ENCODE assay signal across 8 cellular contexts in the genomic region with DNA sequence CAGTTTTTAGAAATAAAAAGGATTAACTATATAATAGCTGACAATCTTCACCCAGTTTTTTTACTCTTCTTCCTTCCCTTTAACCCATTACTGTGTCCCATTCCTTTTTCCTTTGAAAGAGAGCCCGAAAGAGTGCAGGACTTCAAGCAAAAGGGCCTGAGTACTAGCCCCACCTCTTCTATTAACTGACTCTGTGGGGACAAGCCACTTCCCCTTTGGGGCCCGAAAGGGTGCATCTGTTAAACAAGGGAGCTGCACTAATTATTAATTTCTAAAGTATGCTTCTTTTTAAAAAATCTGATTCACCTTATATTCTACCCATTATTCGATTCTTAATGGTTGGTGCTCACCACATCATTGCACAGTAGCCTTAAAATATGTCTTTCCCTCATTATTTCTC. TPM values are rescaled to one million over a fixed set of nuclear protein-coding genes. Genes with fewer than 3 reads are reported as not detected.
A peak's percentile ranks its signal among the peaks of the same experiment; 100 is the strongest.
DNase-seq lines count a peak whose midpoint lies in the region; ATAC-seq and TF ChIP-seq lines count a peak whose summit lies in the region.

No MANE protein-coding gene starts in this region.

- intact Hi-C loops in lower leg skin (cut with DNase I; ENCODE audit: low total_unique reads), result no loop called here
- intact Hi-C loops in A673 (cut with micrococcal nuclease; ENCODE audit: unreplicated experiment), result no loop called here

- peak overlapping the region; percentile 89 to 96 for H3K27ac Mint-ChIP-seq in T-cell

- peaks cover 67% of the 10 kb centered on the region for H3K4me1 ChIP-seq in mononuclear cell (ENCODE audit: insufficient read depth, low read length)
- H3K4me1 ChIP-seq in A673 (ENCODE audit: insufficient read depth, low read length, poor library complexity, severe bottlenecking), result peaks cover 34% of the 10 kb centered on the region

- H3K4me3 Mint-ChIP-seq in T-cell, result peak overlapping the region; percentile 88 to 97 (median 92)

- no peaks in the 10 kb centered on the region for H3K27me3 Mint-ChIP-seq in T-cell

- CTCF ChIA-PET in T-cell (lab: Charles Lee), result interaction anchor here in 1 of 2 donors (1.4 to 1.8 kb wide), 2 partner anchors 11 to 71 kb away, joined by 3 to 5 read pairs; no protein-coding TSS in a partner anchor
- CTCF ChIA-PET in A673 (lab: Charles Lee), result no interaction called here

- POLR2A ChIA-PET in T-cell (lab: Charles Lee) (interaction anchor here (0.8 to 1.6 kb wide), 3 partner anchors 11 to 16 kb away, joined by 3 to 5 read pairs (median 4); no protein-coding TSS in a partner anchor), A673 (lab: Charles Lee; ENCODE audit: low non-redundant PET) (no interaction called here)

- H3K36me3 Mint-ChIP-seq in T-cell, result peaks cover 4% of the 10 kb centered on the region

- H3K27me3 ChIP-seq in GM06990 (replicated peaks; ENCODE audit: control insufficient read depth, insufficient read depth, low read length) (no peaks in the 10 kb centered on the region), mononuclear cell (ENCODE audit: insufficient read depth, low read length) (no peaks in the 10 kb centered on the region), A673 (replicated peaks; ENCODE audit: insufficient read depth, low read depth, low read length, poor library complexity) (no peaks in the 10 kb centered on the region)

- no peaks in the 10 kb centered on the region for H3K9me3 Mint-ChIP-seq in T-cell

- no peaks in the 10 kb centered on the region; the same call in 1 of the 2 replicates for H3K36me3 ChIP-seq in GM06990 (ENCODE audit: control insufficient read depth, insufficient read depth, low read length)
- H3K36me3 ChIP-seq in A673 (ENCODE audit: insufficient read depth, low read length, poor library complexity, severe bottlenecking), result no peaks in the 10 kb centered on the region

- ATAC-seq in GM21737 (IDR thresholded peaks at IDR 0.05; ENCODE audit: unreplicated experiment), result peak; percentile 33
- no peak for ATAC-seq in T-cell (replicated peaks in 1 of 4)
- no peak for ATAC-seq in HG03039 (IDR thresholded peaks at IDR 0.05; ENCODE audit: unreplicated experiment)

- H3K4me3 ChIP-seq in GM06990 (replicated peaks; ENCODE audit: low read depth, low read length) (peak overlapping the region; percentile 93), mononuclear cell (ENCODE audit: low read length) (peak overlapping the region; percentile 25), lower leg skin (ENCODE audit: low read depth, poor library complexity, severe bottlenecking) (no peak overlapping the region), A673 (ENCODE audit: low read depth, low read length, poor library complexity, severe bottlenecking) (no peak overlapping the region)

- H3K4me1 Mint-ChIP-seq in T-cell, result peaks cover 68 to 79% (median 77%) of the 10 kb centered on the region in 3 donors

- no peak for TF ChIP-seq POLR2A in lower leg skin (IDR thresholded peaks at IDR 0.05)

- H3K27ac ChIP-seq in A673 (ENCODE audit: low read depth, low read length, poor library complexity, severe bottlenecking), result no peak overlapping the region

- no TSS peak for BruUV-seq in A673 (replicated peaks; lab: Mats Ljungman, UMichigan)

- TF ChIP-seq CTCF in GM06990 (IDR thresholded peaks at IDR 0.05; ENCODE audit: insufficient read depth, low read length, poor library complexity, severe bottlenecking), result no peak
- TF ChIP-seq CTCF in lower leg skin (IDR thresholded peaks at IDR 0.05), result no peak
- TF ChIP-seq CTCF in A673 (conservative IDR thresholded peaks at IDR 0.05; ENCODE audit: low read depth, low read length), result no peak

- DNase-seq in GM06990 (ENCODE audit: extremely low read depth, insufficient read length), result no peak
- no peak for DNase-seq in T-cell
- DNase-seq in lower leg skin (ENCODE audit: low spot score in 2 of 2), result no peak
- DNase-seq in A673 (ENCODE audit: low spot score), result no peak
- no peak for DNase-seq in LoVo (ENCODE audit: low spot score)

- H3K9me3 ChIP-seq in mononuclear cell (ENCODE audit: low read depth, low read length) (no peaks in the 10 kb centered on the region), A673 (ENCODE audit: low read depth, low read length, poor library complexity, severe bottlenecking) (no peaks in the 10 kb centered on the region)

- 63 to 68% methylated on average over 3 of the region's 3 CpGs for WGBS in lower leg skin, 2 donors

RNA-seq across cellular contexts. Expression of gene USP24, which starts 3.3 kb away (rescaled TPM):
- total RNA-seq in T-cell (10 to 100 TPM; 58.9 to 90.7 (median 64.0) TPM), mononuclear cell (101 TPM), lower leg skin (10 to 100 TPM; 20.9 to 58.6 (median 40.5) TPM), A673 (2021) (53.0 and 54.6 TPM in 2 replicates)

Comparison
In these comparisons a context has a peak if more than half of its experiments do, and no peak if none do; other contexts are left out.
1. H3K4me3 ChIP-seq: peak in GM06990 (single experiment) and mononuclear cell (single experiment); none in lower leg skin (single experiment) and A673 (single experiment).